In the genomic region with DNA sequence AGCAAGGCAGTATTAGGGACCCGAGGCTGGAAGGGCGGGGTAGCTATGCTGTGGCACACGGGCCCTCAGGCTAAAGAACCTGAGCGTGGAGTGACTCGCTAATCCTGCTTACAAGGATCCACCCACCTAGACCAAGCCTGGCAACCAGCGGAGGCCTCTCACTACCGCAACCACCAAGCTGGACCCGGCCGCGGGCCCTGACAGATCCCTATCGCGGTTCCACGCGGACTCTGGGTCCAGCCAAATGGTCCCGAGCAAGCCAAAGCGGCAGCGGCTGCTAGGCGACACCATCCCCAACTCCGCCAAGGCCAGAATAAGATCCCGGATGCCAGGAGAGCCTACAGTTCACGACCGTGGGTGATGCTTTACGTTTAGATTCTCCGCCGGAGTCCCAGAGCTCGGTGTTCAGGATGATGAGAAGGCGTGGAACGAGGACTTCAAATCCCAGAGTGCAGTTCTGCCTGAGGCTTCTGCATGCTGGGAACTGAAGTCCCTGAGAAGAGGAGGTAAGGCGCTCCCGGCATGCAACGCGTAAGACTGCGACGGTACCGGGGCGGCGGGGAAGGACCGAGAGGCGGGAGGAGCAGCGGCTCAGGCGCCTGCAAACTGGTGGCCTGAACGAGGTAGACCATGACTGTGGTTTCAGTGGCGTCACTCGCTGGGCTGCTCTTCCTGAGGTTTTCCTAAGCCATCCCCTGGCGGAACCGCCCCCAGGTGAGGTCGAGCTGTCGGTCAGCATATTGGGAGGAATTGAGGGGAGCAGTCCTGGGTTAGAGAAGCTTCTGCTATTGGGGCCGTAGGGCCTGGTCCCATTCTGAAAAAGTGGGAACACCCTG, we compare ENCODE assay signal across 8 cellular contexts. TPM values are rescaled to one million over a fixed set of nuclear protein-coding genes. Genes with fewer than 3 reads are reported as not detected.
A peak's percentile ranks its signal among the peaks of the same experiment; 100 is the strongest.
DNase-seq lines count a peak whose midpoint lies in the region; ATAC-seq, FAIRE-seq and TF ChIP-seq lines count a peak whose summit lies in the region.

A gene with protein sequence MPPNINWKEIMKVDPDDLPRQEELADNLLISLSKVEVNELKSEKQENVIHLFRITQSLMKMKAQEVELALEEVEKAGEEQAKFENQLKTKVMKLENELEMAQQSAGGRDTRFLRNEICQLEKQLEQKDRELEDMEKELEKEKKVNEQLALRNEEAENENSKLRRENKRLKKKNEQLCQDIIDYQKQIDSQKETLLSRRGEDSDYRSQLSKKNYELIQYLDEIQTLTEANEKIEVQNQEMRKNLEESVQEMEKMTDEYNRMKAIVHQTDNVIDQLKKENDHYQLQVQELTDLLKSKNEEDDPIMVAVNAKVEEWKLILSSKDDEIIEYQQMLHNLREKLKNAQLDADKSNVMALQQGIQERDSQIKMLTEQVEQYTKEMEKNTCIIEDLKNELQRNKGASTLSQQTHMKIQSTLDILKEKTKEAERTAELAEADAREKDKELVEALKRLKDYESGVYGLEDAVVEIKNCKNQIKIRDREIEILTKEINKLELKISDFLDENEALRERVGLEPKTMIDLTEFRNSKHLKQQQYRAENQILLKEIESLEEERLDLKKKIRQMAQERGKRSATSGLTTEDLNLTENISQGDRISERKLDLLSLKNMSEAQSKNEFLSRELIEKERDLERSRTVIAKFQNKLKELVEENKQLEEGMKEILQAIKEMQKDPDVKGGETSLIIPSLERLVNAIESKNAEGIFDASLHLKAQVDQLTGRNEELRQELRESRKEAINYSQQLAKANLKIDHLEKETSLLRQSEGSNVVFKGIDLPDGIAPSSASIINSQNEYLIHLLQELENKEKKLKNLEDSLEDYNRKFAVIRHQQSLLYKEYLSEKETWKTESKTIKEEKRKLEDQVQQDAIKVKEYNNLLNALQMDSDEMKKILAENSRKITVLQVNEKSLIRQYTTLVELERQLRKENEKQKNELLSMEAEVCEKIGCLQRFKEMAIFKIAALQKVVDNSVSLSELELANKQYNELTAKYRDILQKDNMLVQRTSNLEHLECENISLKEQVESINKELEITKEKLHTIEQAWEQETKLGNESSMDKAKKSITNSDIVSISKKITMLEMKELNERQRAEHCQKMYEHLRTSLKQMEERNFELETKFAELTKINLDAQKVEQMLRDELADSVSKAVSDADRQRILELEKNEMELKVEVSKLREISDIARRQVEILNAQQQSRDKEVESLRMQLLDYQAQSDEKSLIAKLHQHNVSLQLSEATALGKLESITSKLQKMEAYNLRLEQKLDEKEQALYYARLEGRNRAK (N-terminal part only) (minus strand): TSS at position 315 of the 836 bp plus-strand sequence. CDS start 781 bp downstream, outside the sequence.
A gene (plus strand): TSS at position 534 of the 836 bp plus-strand sequence. CDS start 6,009 bp downstream, outside the sequence.

- H2BK5ac ChIP-seq in H1 (ENCODE audit: low read depth, low read length), result peak within 1 kb of the TSS; percentile 76

- no peak within 1 kb of the TSS for H4K5ac ChIP-seq in H1 (ENCODE audit: insufficient read length, low read depth, low read length)

- no peak within 1 kb of the TSS for H3K14ac ChIP-seq in H1 (ENCODE audit: insufficient read length)

- no peak within 1 kb of the TSS for H4K91ac ChIP-seq in H1 (replicated peaks; ENCODE audit: insufficient read length, low read length)

- H3K56ac ChIP-seq in H1 (replicated peaks; ENCODE audit: insufficient read length, low read depth, low read length), result peak within 1 kb of the TSS; percentile 55

- H2BK12ac ChIP-seq in H1 (ENCODE audit: low read depth, low read length), result no peak within 1 kb of the TSS

- H3K9me3 ChIP-seq in Caco-2, result no peaks in the 10 kb centered on the region
- no peaks in the 10 kb centered on the region for H3K9me3 ChIP-seq in H1 (ENCODE audit: insufficient read depth in 2 of 2, low read depth in 1 of 2, low read length in 1 of 2)

- peak within 1 kb of the TSS; percentile 95 for H2AFZ ChIP-seq in H1 (ENCODE audit: low read length)

- peak within 1 kb of the TSS; percentile 50; the same call in 1 of the 2 replicates for H3K27ac ChIP-seq in H1 (ENCODE audit: low read depth, low read length)

- intact Hi-C loops in Caco-2 (cut with micrococcal nuclease; ENCODE audit: unreplicated experiment), result loop anchor here (1.0 to 10.0 kb wide), 3 partner anchors 37 to 1383 kb away; a partner anchor contains a TSS

- H3K27ac Mint-ChIP-seq in Caco-2 (ENCODE audit: unreplicated experiment), result peak within 1 kb of the TSS; percentile 68
- H3K27ac Mint-ChIP-seq in activated CD8-positive, alpha-beta memory T cell treated with anti-CD3 and anti-CD28 coated beads, Interleukin-2, amount 10 ng/mL, durations not matched to agents 7 days and 5 days, result peak within 1 kb of the TSS; percentile 92
- peak within 1 kb of the TSS; percentile 89 for H3K27ac Mint-ChIP-seq in memory B cell

- H3K18ac ChIP-seq in H1 (ENCODE audit: extremely low read depth, low read length), result peak within 1 kb of the TSS; percentile 64; the same call in 1 of the 2 replicates

- TF ChIP-seq EP300 in H1 (IDR thresholded peaks at IDR 0.05; ENCODE audit: borderline replicate concordance in 1 of 2, low read depth in 2 of 2, low read length in 2 of 2), result no peak

- peak; percentile 96 for ATAC-seq in GM21381 (IDR thresholded peaks at IDR 0.05; ENCODE audit: unreplicated experiment)
- ATAC-seq in activated CD8-positive, alpha-beta memory T cell treated with anti-CD3 and anti-CD28 coated beads, Interleukin-2, amount 10 ng/mL, durations not matched to agents 7 days and 5 days, result peak; percentile 96
- ATAC-seq in memory B cell (ENCODE audit: low read depth), result peak; percentile 89

- WGBS in H1 (ENCODE audit: extremely low coverage in 1 of 2, insufficient coverage in 1 of 2, insufficient read length in 1 of 2, insufficient replicate concordance in 2 of 2, low coverage in 1 of 2, low lambda C conversion rate in 2 of 2, missing lambda C conversion rate in 1 of 2), 2 experiments, result 2% methylated on average over 49 of the region's 49 CpGs; no CpG with 5 or more reads in 1 of the 2 experiments

- H3K4me1 Mint-ChIP-seq in Caco-2 (ENCODE audit: low read depth, unreplicated experiment) (peaks cover 17% of the 10 kb centered on the region), memory B cell (peaks cover 26% of the 10 kb centered on the region)
- H3K4me1 Mint-ChIP-seq in activated CD8-positive, alpha-beta memory T cell treated with anti-CD3 and anti-CD28 coated beads, Interleukin-2, amount 10 ng/mL, durations not matched to agents 7 days and 5 days, result peaks cover 35% of the 10 kb centered on the region

- H3K4me1 ChIP-seq in Caco-2 (peaks cover 30% of the 10 kb centered on the region), H1 (replicated peaks in 1 of 4; ENCODE audit: control insufficient read depth in 3 of 4, insufficient read depth in 4 of 4, low read length in 3 of 4) (peaks cover 0 to 18% (median 8%) of the 10 kb centered on the region in 4 experiments; a peak in 5 of 7 replicates)

- no TSS peak for BruUV-seq in Caco-2 (replicated peaks; lab: Mats Ljungman, UMichigan)

- H3K27me3 Mint-ChIP-seq in Caco-2 (ENCODE audit: insufficient read depth, unreplicated experiment) (no peaks in the 10 kb centered on the region), memory B cell (no peaks in the 10 kb centered on the region)
- no peaks in the 10 kb centered on the region for H3K27me3 Mint-ChIP-seq in activated CD8-positive, alpha-beta memory T cell treated with anti-CD3 and anti-CD28 coated beads, Interleukin-2, amount 10 ng/mL, durations not matched to agents 7 days and 5 days

- peak; percentile 96 to 99 for DNase-seq in Caco-2
- peak; percentile 89 for DNase-seq in HTR-8/SVneo (ENCODE audit: insufficient read length, low spot score)
- DNase-seq in NOMO-1 treated with DMSO at 0.1 percent for 48 hours (lab: John Stamatoyannopoulos, UW; ENCODE audit: unreplicated experiment), result peak; percentile 99
- DNase-seq in activated CD8-positive, alpha-beta memory T cell treated with anti-CD3 and anti-CD28 coated beads, Interleukin-2, amount 10 ng/mL, durations not matched to agents 7 days and 5 days, result peak; percentile 98
- peak; percentile 89 to 97 for DNase-seq in H1 (ENCODE audit: low read depth in 1 of 2, low spot score in 2 of 2)
- peak; percentile 85 to 87 for DNase-seq in memory B cell (ENCODE audit: low spot score in 2 of 2)
- DNase-seq in stimulated activated CD8-positive, alpha-beta memory T cell treated with anti-CD3 and anti-CD28 coated beads, Interleukin-12 subunit alpha, Interleukin-12 subunit beta, amount 100 ng/mL, for 1 hour (ENCODE audit: low read depth), result peak; percentile 84

- no peak within 1 kb of the TSS for H3K4ac ChIP-seq in H1 (replicated peaks; ENCODE audit: insufficient read length, low read depth, low read length)

- no peak within 1 kb of the TSS for H2AK5ac ChIP-seq in H1 (ENCODE audit: low read depth, low read length)

- POLR2A ChIA-PET in Caco-2 (lab: Charles Lee), result interaction anchor here (0.6 to 1.4 kb wide), 2 partner anchors 9 to 438 kb away, joined by 3 to 4 read pairs; a partner anchor contains a TSS
- POLR2A ChIA-PET in H1 (lab: Charles Lee; ENCODE audit: partially characterized antibody), result interaction anchor here (0.9 to 1.1 kb wide), 2 partner anchors 14 to 816 kb away, joined by 4 read pairs; no protein-coding TSS in a partner anchor

- no peak within 1 kb of the TSS for H3K23ac ChIP-seq in H1 (ENCODE audit: insufficient read length)

- peak; percentile 41 to 63 for TF ChIP-seq POLR2A in H1 (IDR thresholded peaks at IDR 0.05; ENCODE audit: control extremely low read depth in 1 of 2, low read depth in 2 of 2, low read length in 2 of 2)

- H3K4me3 ChIP-seq in Caco-2 (ENCODE audit: low read depth, low read length) (peak within 1 kb of the TSS; percentile 86), H1 (ENCODE audit: extremely low read depth in 1 of 4, insufficient read depth in 2 of 4, low read depth in 3 of 4, low read length in 4 of 4) (peak within 1 kb of the TSS; percentile 78 to 88 (median 84))

- peak within 1 kb of the TSS; percentile 21; the same call in 1 of the 2 replicates for H2BK15ac ChIP-seq in H1 (ENCODE audit: low read length)

- H2BK20ac ChIP-seq in H1 (ENCODE audit: low read length), result no peak within 1 kb of the TSS

- H3K4me3 Mint-ChIP-seq in Caco-2 (ENCODE audit: unreplicated experiment) (peak within 1 kb of the TSS; percentile 86), memory B cell (peak within 1 kb of the TSS; percentile 89)
- peak within 1 kb of the TSS; percentile 87 for H3K4me3 Mint-ChIP-seq in activated CD8-positive, alpha-beta memory T cell treated with anti-CD3 and anti-CD28 coated beads, Interleukin-2, amount 10 ng/mL, durations not matched to agents 7 days and 5 days

- H4K8ac ChIP-seq in H1 (ENCODE audit: extremely low read depth, insufficient read depth, low read length), result peak within 1 kb of the TSS; percentile 86; the same call in 1 of the 2 replicates

- H3K36me3 Mint-ChIP-seq in Caco-2 (ENCODE audit: insufficient read depth, unreplicated experiment) (no peaks in the 10 kb centered on the region), memory B cell (peaks cover 22% of the 10 kb centered on the region)
- peaks cover 22% of the 10 kb centered on the region for H3K36me3 Mint-ChIP-seq in activated CD8-positive, alpha-beta memory T cell treated with anti-CD3 and anti-CD28 coated beads, Interleukin-2, amount 10 ng/mL, durations not matched to agents 7 days and 5 days

- CTCF ChIA-PET in Caco-2 (lab: Charles Lee) (no interaction called here), H1 (lab: Charles Lee; ENCODE audit: partially characterized antibody) (interaction anchor here (0.6 to 0.9 kb wide), 3 partner anchors 810 to 1205 kb away, joined by 3 to 4 read pairs (median 3); no protein-coding TSS in a partner anchor)
- CTCF ChIA-PET in activated CD8-positive, alpha-beta memory T cell treated with anti-CD3 and anti-CD28 coated beads, Interleukin-2, amount 10 ng/mL, durations not matched to agents 7 days and 5 days (lab: Charles Lee), result interaction anchor here (0.8 to 1.4 kb wide), 5 partner anchors 10 to 158 kb away, joined by 3 to 4 read pairs (median 3); no protein-coding TSS in a partner anchor

- no peak within 1 kb of the TSS for H2BK120ac ChIP-seq in H1 (replicated peaks; ENCODE audit: low read depth, low read length)

- no peak for TF ChIP-seq CTCF in Caco-2 (IDR thresholded peaks at IDR 0.05; ENCODE audit: insufficient read depth in 1 of 2, low read depth in 1 of 2, low read length in 1 of 2, severe bottlenecking in 1 of 2, unreplicated experiment in 1 of 2)
- no peak for TF ChIP-seq CTCF in H1 (IDR thresholded peaks at IDR 0.05; ENCODE audit: control extremely low read depth in 1 of 3, insufficient read depth in 1 of 3, low read depth in 1 of 3, low read length in 3 of 3)

- H3K4me2 ChIP-seq in H1 (ENCODE audit: insufficient read depth in 1 of 2, low read depth in 2 of 2, low read length in 2 of 2), result peak within 1 kb of the TSS; percentile 68 to 85

- peak in 1 of 2 experiments; percentile 10; a peak in 1 of 4 replicates for TF ChIP-seq RAD21 in H1 (IDR thresholded peaks at IDR 0.05 in 1 of 2, conservative IDR thresholded peaks at IDR 0.05 in 1 of 2; ENCODE audit: low read depth in 2 of 2, low read length in 2 of 2)

- H3K36me3 ChIP-seq in Caco-2 (ENCODE audit: control insufficient read depth, insufficient read depth, low read length) (no peaks in the 10 kb centered on the region), H1 (ENCODE audit: control insufficient read depth in 2 of 4, insufficient read depth in 4 of 4, low read length in 3 of 4) (no peaks in the 10 kb centered on the region; a peak in 1 of 8 replicates)

- H3K23me2 ChIP-seq in H1 (ENCODE audit: low read depth, low read length), result peaks cover 4% of the 10 kb centered on the region; the same call in 1 of the 2 replicates

- no peaks in the 10 kb centered on the region for H3K27me3 ChIP-seq in Caco-2 (replicated peaks; ENCODE audit: control insufficient read depth, insufficient read depth, low read length)
- H3K27me3 ChIP-seq in H1 (replicated peaks in 1 of 4; ENCODE audit: control insufficient read depth in 3 of 4, extremely low read depth in 1 of 4, insufficient read depth in 3 of 4, low read length in 3 of 4), result no peaks in the 10 kb centered on the region

- no peaks in the 10 kb centered on the region for H3K9me3 Mint-ChIP-seq in Caco-2 (ENCODE audit: unreplicated experiment)
- no peaks in the 10 kb centered on the region for H3K9me3 Mint-ChIP-seq in activated CD8-positive, alpha-beta memory T cell treated with anti-CD3 and anti-CD28 coated beads, Interleukin-2, amount 10 ng/mL, durations not matched to agents 7 days and 5 days (ENCODE audit: low read depth)
- H3K9me3 Mint-ChIP-seq in memory B cell, result no peaks in the 10 kb centered on the region

- peak within 1 kb of the TSS; percentile 67 to 94 (median 82) for H3K9ac ChIP-seq in H1 (replicated peaks in 1 of 4; ENCODE audit: extremely low read depth in 1 of 4, low read depth in 3 of 4, low read length in 3 of 4)

- no peaks in the 10 kb centered on the region for H3K79me1 ChIP-seq in H1 (ENCODE audit: low read depth, low read length)

- FAIRE-seq in HTR-8/SVneo (lab: Jason Lieb, UNC) (peak; percentile 83), H1 (lab: Jason Lieb, UNC) (peak; percentile 99)

- peaks cover 0 to 42% of the 10 kb centered on the region in 2 experiments; a peak in 2 of 4 replicates for H3K79me2 ChIP-seq in H1 (ENCODE audit: control insufficient read depth in 1 of 2, insufficient read depth in 2 of 2, low read length in 2 of 2)

- no peaks in the 10 kb centered on the region for H4K20me1 ChIP-seq in H1 (replicated peaks in 1 of 2; ENCODE audit: control insufficient read depth in 1 of 2, insufficient read depth in 2 of 2, low read length in 2 of 2)

RNA-seq across cellular contexts. Expression of the first gene that starts in this region (rescaled TPM):
- 14.0 and 16.2 TPM in 2 replicates for total RNA-seq in Caco-2 (2022)
- total RNA-seq in activated CD8-positive, alpha-beta memory T cell treated with anti-CD3 and anti-CD28 coated beads, Interleukin-2, amount 10 ng/mL, durations not matched to agents 7 days and 5 days, result 10 to 100 TPM; 13.3 to 16.1 TPM
- 5.9 and 6.3 TPM in 2 replicates for total RNA-seq in H1 (2021; fragmentation: NEBNext Ultra II Directional; extraction: Animal tissue kit (Norgen Biotek cat#: 25700))
- 2.1 and 3.5 TPM in 2 replicates for polyA plus RNA-seq in H1 (2011; rRNA removed)
- polyA plus RNA-seq in H1 (2011; cell fraction: cytosol; rRNA removed), result 3.1 TPM
- 7.8 TPM for polyA plus RNA-seq in H1 (2011; cell fraction: nucleus; rRNA removed)
- 3.1 to 6.0 TPM (median 4.0 TPM) in 4 replicates for polyA plus RNA-seq in H1 (2012, experiment 1 of 2)
- polyA plus RNA-seq in H1 (2012, experiment 2 of 2), result 0.13 TPM
- 5.9 TPM for polyA plus RNA-seq in H1 (2013, experiment 1 of 2)
- 5.4 TPM for polyA plus RNA-seq in H1 (2013, experiment 2 of 2)
- 1.3 and 2.7 TPM in 2 replicates for polyA minus RNA-seq in H1 (2011; rRNA and poly(A)+ RNA removed)
- 2.1 TPM for polyA minus RNA-seq in H1 (2011; cell fraction: cytosol; rRNA and poly(A)+ RNA removed)
- polyA minus RNA-seq in H1 (2011; cell fraction: nucleus; rRNA and poly(A)+ RNA removed), result 17.8 TPM

RNA-seq across cellular contexts. Expression of the second gene that starts in this region (rescaled TPM):
- 31.8 and 31.9 TPM in 2 replicates for total RNA-seq in Caco-2 (2022)
- total RNA-seq in activated CD8-positive, alpha-beta memory T cell treated with anti-CD3 and anti-CD28 coated beads, Interleukin-2, amount 10 ng/mL, durations not matched to agents 7 days and 5 days, result 1 to 10 TPM; 5.9 to 7.6 TPM
- 44.6 and 45.1 TPM in 2 replicates for total RNA-seq in H1 (2021; fragmentation: NEBNext Ultra II Directional; extraction: Animal tissue kit (Norgen Biotek cat#: 25700))
- 4.8 and 7.0 TPM in 2 replicates for polyA plus RNA-seq in H1 (2011; rRNA removed)
- polyA plus RNA-seq in H1 (2011; cell fraction: cytosol; rRNA removed), result 6.6 TPM
- polyA plus RNA-seq in H1 (2011; cell fraction: nucleus; rRNA removed), result 4.7 TPM
- 6.2 to 12.4 TPM (median 8.1 TPM) in 4 replicates for polyA plus RNA-seq in H1 (2012, experiment 1 of 2)
- polyA plus RNA-seq in H1 (2012, experiment 2 of 2), result 1.1 TPM
- polyA plus RNA-seq in H1 (2013, experiment 1 of 2), result 31.7 TPM
- 35.3 TPM for polyA plus RNA-seq in H1 (2013, experiment 2 of 2)
- 59.2 and 98.0 TPM in 2 replicates for polyA minus RNA-seq in H1 (2011; rRNA and poly(A)+ RNA removed)
- 28.5 TPM for polyA minus RNA-seq in H1 (2011; cell fraction: cytosol; rRNA and poly(A)+ RNA removed)
- polyA minus RNA-seq in H1 (2011; cell fraction: nucleus; rRNA and poly(A)+ RNA removed), result 56.3 TPM

Comparison
In these comparisons a context has a peak if more than half of its experiments do, and no peak if none do; other contexts are left out.
1. Peak in every context shown above with its lines: DNase-seq, ATAC-seq, H3K4me3 ChIP-seq and H3K27ac ChIP-seq.